22 cellular contexts compared by ENCODE assay signal in the genomic region with DNA sequence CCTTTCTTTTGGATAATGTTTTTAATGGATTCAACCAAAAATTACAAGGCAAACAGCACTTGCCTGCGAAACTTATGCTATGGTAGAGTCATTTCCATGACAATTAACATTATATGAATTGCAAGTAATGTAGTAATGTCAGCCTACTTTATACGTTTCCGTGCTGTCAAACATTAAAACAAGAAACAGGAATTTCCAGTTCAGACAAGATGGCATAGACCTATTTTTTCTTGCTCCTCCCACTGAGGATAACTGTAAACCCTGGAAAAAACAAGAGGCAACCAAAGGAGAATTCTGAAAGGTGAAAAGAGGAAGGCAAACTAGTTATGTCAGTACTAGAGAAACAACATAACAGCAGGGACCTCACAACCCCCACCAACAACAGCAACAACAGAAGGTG.
"Had no signal": no experiment of that assay in that cellular context is flagged by ENCODE, and none has a peak within 500 bp of the region (broad histone marks: within the 10 kb centered on the region; RNA-seq: fewer than 3 reads in every experiment).

No MANE protein-coding gene starts in this region.

- H3K9me3 ChIP-seq: colonic mucosa, left lung, spleen, thyroid gland had no signal

- H3K4me3 Mint-ChIP-seq: activated CD4-positive, alpha-beta T cell treated with anti-CD3 and anti-CD28 coated beads, Interleukin-2, amount 10 ng/mL, durations not matched to agents 24 days and 14 days; activated CD8-positive, alpha-beta T cell treated with anti-CD3 and anti-CD28 coated beads for 36 hours; activated T-helper 17 cell treated with anti-CD3 and anti-CD28 coated beads, Interleukin-2, amount 50 U/mL, for 72 hours; central memory CD8-positive, alpha-beta T cell; endodermal cell; naive B cell had no signal

- DNase-seq: activated CD4-positive, alpha-beta T cell treated with anti-CD3 and anti-CD28 coated beads, Interleukin-2, amount 10 ng/mL, durations not matched to agents 24 days and 14 days; activated CD4-positive, CD25-positive, alpha-beta regulatory T cell; activated CD8-positive, alpha-beta T cell treated with anti-CD3 and anti-CD28 coated beads for 36 hours; activated naive CD4-positive, alpha-beta T cell treated with Interleukin-2 at 50 U/mL for 16 hours; activated T-cell treated with anti-CD3 and anti-CD28 coated beads, Interleukin-2, amount 50 U/mL, for 1 hour; anterior cingulate cortex; brain microvascular endothelial cell; colonic mucosa; endodermal cell; erythroblast; hypothalamus; left lung; naive B cell; spleen; stimulated activated CD4-positive, alpha-beta T cell treated with anti-CD3 and anti-CD28 coated beads, Interleukin-1b, Interleukin-23, amount 100 ng/mL, for 48 hours; stimulated activated CD8-positive, alpha-beta memory T cell treated with anti-CD3 and anti-CD28 coated beads, Interleukin-4, amount 100 ng/mL, for 48 hours; stimulated activated naive CD4-positive, alpha-beta T cell treated with Interleukin-2 at 50 U/mL for 16 hours; thyroid gland had no signal

- H3K27me3 Mint-ChIP-seq: activated CD4-positive, alpha-beta T cell treated with anti-CD3 and anti-CD28 coated beads, Interleukin-2, amount 10 ng/mL, durations not matched to agents 24 days and 14 days; activated CD8-positive, alpha-beta T cell treated with anti-CD3 and anti-CD28 coated beads for 36 hours; activated T-helper 17 cell treated with anti-CD3 and anti-CD28 coated beads, Interleukin-2, amount 50 U/mL, for 72 hours; central memory CD8-positive, alpha-beta T cell; naive B cell had no signal

- FAIRE-seq: frontal cortex, keratinocyte had no signal

- H3K27ac Mint-ChIP-seq: activated CD4-positive, alpha-beta T cell treated with anti-CD3 and anti-CD28 coated beads, Interleukin-2, amount 10 ng/mL, durations not matched to agents 24 days and 14 days; activated CD8-positive, alpha-beta T cell treated with anti-CD3 and anti-CD28 coated beads for 36 hours; activated T-helper 17 cell treated with anti-CD3 and anti-CD28 coated beads, Interleukin-2, amount 50 U/mL, for 72 hours; endodermal cell had no signal

- ATAC-seq: activated CD8-positive, alpha-beta T cell treated with anti-CD3 and anti-CD28 coated beads for 36 hours; activated T-helper 17 cell treated with anti-CD3 and anti-CD28 coated beads, Interleukin-2, amount 50 U/mL, for 72 hours; left lung had no signal

- H3K27ac ChIP-seq: brain microvascular endothelial cell, colonic mucosa, left lung, spleen, thyroid gland had no signal

- H3K4me1 ChIP-seq: colonic mucosa, left lung had no signal

- H3K4me3 ChIP-seq: colonic mucosa, left lung, spleen, thyroid gland had no signal

- H3K9me3 Mint-ChIP-seq: activated CD4-positive, alpha-beta T cell treated with anti-CD3 and anti-CD28 coated beads, Interleukin-2, amount 10 ng/mL, durations not matched to agents 24 days and 14 days; activated CD8-positive, alpha-beta T cell treated with anti-CD3 and anti-CD28 coated beads for 36 hours; activated T-helper 17 cell treated with anti-CD3 and anti-CD28 coated beads, Interleukin-2, amount 50 U/mL, for 72 hours; central memory CD8-positive, alpha-beta T cell; endodermal cell; naive B cell had no signal

- H3K4me1 Mint-ChIP-seq: activated CD4-positive, alpha-beta T cell treated with anti-CD3 and anti-CD28 coated beads, Interleukin-2, amount 10 ng/mL, durations not matched to agents 24 days and 14 days; central memory CD8-positive, alpha-beta T cell had no signal

- H3K36me3 ChIP-seq: brain microvascular endothelial cell, colonic mucosa had no signal

- H3K27me3 ChIP-seq: brain microvascular endothelial cell, colonic mucosa, left lung, spleen, thyroid gland had no signal
